Comparison of ENCODE assay signal across 14 cellular contexts in genomic region chr2:139354518-139354917, GRCh38.
DNase-seq lines count a peak whose midpoint lies in the region; TF ChIP-seq lines count a peak whose summit lies in the region.
"Had no signal": no experiment of that assay in that cellular context is flagged by ENCODE, and none has a peak within 500 bp of the region (broad histone marks: within the 10 kb centered on the region; RNA-seq: fewer than 3 reads in every experiment).

No MANE protein-coding gene starts in this region.

- no peak overlapping the region for H3K27ac ChIP-seq in MM.1S (ENCODE audit: low read length)
- H3K27ac ChIP-seq: BLaER1 treated with 17β-estradiol and CSF1 and Interleukin-3, amounts not matched to agents 10 nM and 100 nM; GM23248 had no signal

- H3F3A ChIP-seq in MM.1S (ENCODE audit: insufficient read depth, low read length) = no peaks in the 10 kb centered on the region

- H3K9me3 ChIP-seq in MM.1S (replicated peaks; ENCODE audit: insufficient read depth, low read length) = no peaks in the 10 kb centered on the region
- H3K9me3 ChIP-seq: HAP-1 had no signal

- H3K27me3 ChIP-seq in MM.1S (replicated peaks; ENCODE audit: insufficient read depth, low read length) = no peaks in the 10 kb centered on the region
- H3K27me3 ChIP-seq: BLaER1 treated with 17β-estradiol and CSF1 and Interleukin-3, amounts not matched to agents 10 nM and 100 nM had no signal

- DNase-seq in NCI-H1105 treated with DMSO at 0.1 percent for 48 hours (lab: John Stamatoyannopoulos, UW) = peak; percentile 16
- DNase-seq in NCI-H1105 (lab: John Stamatoyannopoulos, UW) = no peak
- DNase-seq in MM.1S = peak; percentile 30
- DNase-seq in NCI-H69 (lab: John Stamatoyannopoulos, UW) = peak; percentile 44
- DNase-seq in kidney tubule cell (ENCODE audit: low spot score) = peak; percentile 60
- DNase-seq in germinal center (ENCODE audit: low spot score) = no peak
- no peak for DNase-seq in inferior parietal cortex (ENCODE audit: extremely low spot score)
- DNase-seq in activated CD4-positive, CD25-positive, alpha-beta regulatory T cell (lab: John Stamatoyannopoulos, UW) = no peak
- DNase-seq: 8988T; Calu3; CD8-positive, alpha-beta T cell; GM23248 had no signal

- no peak overlapping the region for H2AFZ ChIP-seq in MM.1S (ENCODE audit: low read length)
- H2AFZ ChIP-seq: GM23248 had no signal

- H3K4me3 ChIP-seq in MM.1S (ENCODE audit: low read length) = no peak overlapping the region
- H3K4me3 ChIP-seq: BLaER1 treated with 17β-estradiol and CSF1 and Interleukin-3, amounts not matched to agents 10 nM and 100 nM; GM23248; HAP-1 had no signal

- H3K4me2 ChIP-seq in MM.1S (ENCODE audit: low read depth, low read length) = no peak overlapping the region
- H3K4me2 ChIP-seq: BLaER1 treated with 17β-estradiol and CSF1 and Interleukin-3, amounts not matched to agents 10 nM and 100 nM had no signal

- no peaks in the 10 kb centered on the region for H3K9me2 ChIP-seq in MM.1S (replicated peaks; ENCODE audit: insufficient read depth, low read length)

- H3K36me3 ChIP-seq in MM.1S (replicated peaks; ENCODE audit: insufficient read depth, low read length) = no peaks in the 10 kb centered on the region
- H3K36me3 ChIP-seq: HAP-1 had no signal

- H3K4me1 ChIP-seq in MM.1S (ENCODE audit: low read length) = no peaks in the 10 kb centered on the region
- H3K4me1 ChIP-seq: BLaER1 treated with 17β-estradiol and CSF1 and Interleukin-3, amounts not matched to agents 10 nM and 100 nM; HAP-1 had no signal

- H4K20me1 ChIP-seq in MM.1S (ENCODE audit: insufficient read depth, low read length) = no peaks in the 10 kb centered on the region
- H4K20me1 ChIP-seq: BLaER1 treated with 17β-estradiol and CSF1 and Interleukin-3, amounts not matched to agents 10 nM and 100 nM had no signal

- H3K9ac ChIP-seq in MM.1S (ENCODE audit: low read length) = no peak overlapping the region
- H3K9ac ChIP-seq: BLaER1 treated with 17β-estradiol and CSF1 and Interleukin-3, amounts not matched to agents 10 nM and 100 nM; GM23248 had no signal

- no peaks in the 10 kb centered on the region for H3K79me2 ChIP-seq in MM.1S (ENCODE audit: low read length)

- TF ChIP-seq CTCF in MM.1S (IDR thresholded peaks at IDR 0.05; ENCODE audit: low read length) = no peak

Comparison
In these comparisons a context has a peak if more than half of its experiments do, and no peak if none do; other contexts are left out.
1. DNase-seq: peak in NCI-H1105 treated with DMSO at 0.1 percent for 48 hours (single experiment), MM.1S (single experiment), NCI-H69 (single experiment) and kidney tubule cell (single experiment); none in NCI-H1105 (single experiment), germinal center (single experiment), inferior parietal cortex (single experiment) and activated CD4-positive, CD25-positive, alpha-beta regulatory T cell (0 of 4).